Comparison of ENCODE assay signal across 20 cellular contexts in genomic region chr19:16889883-16890460, GRCh38. TPM values are rescaled to one million over a fixed set of nuclear protein-coding genes. Genes with fewer than 3 reads are reported as not detected.
A peak's percentile ranks its signal among the peaks of the same experiment; 100 is the strongest.
DNase-seq lines count a peak whose midpoint lies in the region; ATAC-seq, FAIRE-seq and TF ChIP-seq lines count a peak whose summit lies in the region.
"Had no signal": no experiment of that assay in that cellular context is flagged by ENCODE, and none has a peak within 500 bp of the region (broad histone marks: within the 10 kb centered on the region; RNA-seq: fewer than 3 reads in every experiment).

No MANE protein-coding gene starts in this region.

- H3K36me3 Mint-ChIP-seq in neural progenitor cell (no peaks in the 10 kb centered on the region), glutamatergic neuron (ENCODE audit: unreplicated experiment) (no peaks in the 10 kb centered on the region)
- no peaks in the 10 kb centered on the region for H3K36me3 Mint-ChIP-seq in activated T-helper 17 cell treated with anti-CD3 and anti-CD28 coated beads, Interleukin-2, amount 50 U/mL, for 72 hours (ENCODE audit: low read depth)
- H3K36me3 Mint-ChIP-seq: CD8-positive, alpha-beta T cell had no signal

- H3K27me3 Mint-ChIP-seq in neural progenitor cell (ENCODE audit: insufficient read depth, low read depth) (peaks cover 5% of the 10 kb centered on the region), glutamatergic neuron (ENCODE audit: unreplicated experiment) (peaks cover 9% of the 10 kb centered on the region)
- H3K27me3 Mint-ChIP-seq in activated T-helper 17 cell treated with anti-CD3 and anti-CD28 coated beads, Interleukin-2, amount 50 U/mL, for 72 hours: no peaks in the 10 kb centered on the region

- DNase-seq in K562 (ENCODE audit: extremely low read depth in 1 of 4, low spot score in 3 of 4) (peak; percentile 58 to 68 (median 62)), neural progenitor cell (ENCODE audit: low spot score) (no peak), SIG-M5 (lab: John Stamatoyannopoulos, UW) (no peak), kidney glomerular epithelial cell (lab: John Stamatoyannopoulos, UW) (no peak), glutamatergic neuron (no peak)
- DNase-seq: activated CD4-positive, alpha-beta T cell treated with anti-CD3 and anti-CD28 coated beads, Interleukin-2, amount 10 ng/mL, durations not matched to agents 7 days and 5 days; activated gamma-delta T cell treated with Interleukin-2 at 50 U/mL for 16 hours; amniotic stem cell; CD8-positive, alpha-beta T cell; central memory CD4-positive, alpha-beta T cell; effector memory CD8-positive, alpha-beta T cell; Karpas-422; NCI-H1417; NCI-H82; stimulated activated naive CD8-positive, alpha-beta T cell treated with anti-CD3 and anti-CD28 coated beads, Interleukin-15, amount 100 ng/mL, for 72 hours had no signal

- in situ Hi-C loops in K562 (cut with MboI): no loop called here

- CTCF ChIA-PET in K562 (lab: Yijun Ruan, JAX; ENCODE audit: low intra/inter-chr PET ratio): no interaction called here

- H3K27ac ChIP-seq in BLaER1 treated with 17β-estradiol and CSF1 and Interleukin-3, amounts not matched to agents 10 nM and 100 nM: peak overlapping the region in 10 of 11 experiments; percentile 59 to 96 (median 90); a peak in 19 of 22 replicates
- H3K27ac ChIP-seq in HUES6 (ENCODE audit: low read depth, low read length) (no peak overlapping the region), K562 (ENCODE audit: extremely low read depth, low read depth, low read length) (peak overlapping the region; percentile 100), neural progenitor cell (no peak overlapping the region)

- WGBS in K562 (ENCODE audit: insufficient coverage, low coverage, missing lambda C conversion rate): 1% methylated on average over 48 of the region's 48 CpGs

- TF ChIP-seq POLR2A in K562 (conservative IDR thresholded peaks at IDR 0.05): no peak

- peaks cover 83 to 99% (median 97%) of the 10 kb centered on the region in 10 experiments for H3K4me1 ChIP-seq in BLaER1 treated with 17β-estradiol and CSF1 and Interleukin-3, amounts not matched to agents 10 nM and 100 nM
- H3K4me1 ChIP-seq in HUES6 (ENCODE audit: control insufficient read depth, insufficient read depth, low read length) (peaks cover 3% of the 10 kb centered on the region; the same call in 1 of the 2 replicates), K562 (replicated peaks in 1 of 2; ENCODE audit: control insufficient read depth in 2 of 2, insufficient read depth in 2 of 2, low read length in 2 of 2) (peaks cover 53 to 85% of the 10 kb centered on the region in 2 experiments), neural progenitor cell (no peaks in the 10 kb centered on the region)

- H2AFZ ChIP-seq in K562 (ENCODE audit: low read depth, low read length) (peak overlapping the region; percentile 30), neural progenitor cell (replicated peaks) (no peak overlapping the region)

- peaks cover 3% of the 10 kb centered on the region for H3K9me3 Mint-ChIP-seq in neural progenitor cell
- H3K9me3 Mint-ChIP-seq in activated T-helper 17 cell treated with anti-CD3 and anti-CD28 coated beads, Interleukin-2, amount 50 U/mL, for 72 hours: no peaks in the 10 kb centered on the region
- H3K9me3 Mint-ChIP-seq in glutamatergic neuron (ENCODE audit: unreplicated experiment): peaks cover 3% of the 10 kb centered on the region
- H3K9me3 Mint-ChIP-seq: activated CD4-positive, alpha-beta T cell treated with anti-CD3 and anti-CD28 coated beads, Interleukin-2, amount 10 ng/mL, durations not matched to agents 7 days and 5 days; CD8-positive, alpha-beta T cell; effector memory CD8-positive, alpha-beta T cell; stimulated activated naive CD8-positive, alpha-beta T cell treated with anti-CD3 and anti-CD28 coated beads, Interleukin-15, amount 100 ng/mL, for 72 hours had no signal

- POLR2A ChIA-PET in K562 (lab: Yijun Ruan, JAX): no interaction called here

- BruUV-seq in K562 (replicated peaks; lab: Mats Ljungman, UMichigan): TSS peak; percentile 89

- H3F3A ChIP-seq in neural progenitor cell (ENCODE audit: low read depth): no peaks in the 10 kb centered on the region

- intact Hi-C loops in K562 (cut with micrococcal nuclease): no loop called here

- H3K36me3 ChIP-seq in BLaER1 treated with 17β-estradiol and CSF1 and Interleukin-3, amounts not matched to agents 10 nM and 100 nM: peaks cover 0 to 9% (median 0%) of the 10 kb centered on the region in 11 experiments; a peak in 2 of 22 replicates
- H3K36me3 ChIP-seq in HUES6 (ENCODE audit: control insufficient read depth, insufficient read depth, low read length) (no peaks in the 10 kb centered on the region), K562 (ENCODE audit: control insufficient read depth, insufficient read depth, low read length) (peaks cover 26% of the 10 kb centered on the region; the same call in 2 of the 3 replicates), neural progenitor cell (no peaks in the 10 kb centered on the region)
- H3K36me3 ChIP-seq: heart left ventricle had no signal

- peak overlapping the region; percentile 36 to 72 (median 66); a peak in 17 of 20 replicates for H3K4me3 ChIP-seq in BLaER1 treated with 17β-estradiol and CSF1 and Interleukin-3, amounts not matched to agents 10 nM and 100 nM
- H3K4me3 ChIP-seq in HUES6 (ENCODE audit: low read depth, low read length) (no peak overlapping the region), K562 (peak overlapping the region; percentile 55), neural progenitor cell (no peak overlapping the region)

- peak; percentile 61 for ATAC-seq in K562
- ATAC-seq in activated T-helper 17 cell treated with anti-CD3 and anti-CD28 coated beads, Interleukin-2, amount 50 U/mL, for 72 hours (replicated peaks): no peak
- ATAC-seq: CD8-positive, alpha-beta T cell; effector memory CD8-positive, alpha-beta T cell had no signal

- no peaks in the 10 kb centered on the region for H3K9me1 ChIP-seq in K562 (ENCODE audit: control insufficient read depth, insufficient read depth, low read length)

- no peak; the same call in 1 of the 2 replicates for TF ChIP-seq EP300 in K562 (IDR thresholded peaks at IDR 0.05; ENCODE audit: low read length)

- peak overlapping the region; percentile 95 to 100 (median 99) for H3K4me2 ChIP-seq in BLaER1 treated with 17β-estradiol and CSF1 and Interleukin-3, amounts not matched to agents 10 nM and 100 nM
- H3K4me2 ChIP-seq in K562 (ENCODE audit: insufficient read depth, low read length): peak overlapping the region; percentile 97
- H3K4me2 ChIP-seq in neural progenitor cell: no peak overlapping the region

- peak; percentile 46 to 85 (median 55); a peak in 5 of 6 replicates for TF ChIP-seq CTCF in K562 (IDR thresholded peaks at IDR 0.05 in 2 of 3, conservative IDR thresholded peaks at IDR 0.05 in 1 of 3; ENCODE audit: insufficient read depth in 2 of 3, low read depth in 1 of 3, low read length in 3 of 3)
- no peak for TF ChIP-seq CTCF in neural progenitor cell (IDR thresholded peaks at IDR 0.05)
- TF ChIP-seq CTCF in glutamatergic neuron (IDR thresholded peaks at IDR 0.05; ENCODE audit: partially characterized antibody, unreplicated experiment): no peak

- H3K27ac Mint-ChIP-seq in neural progenitor cell (no peak overlapping the region), glutamatergic neuron (ENCODE audit: unreplicated experiment) (no peak overlapping the region)
- no peak overlapping the region for H3K27ac Mint-ChIP-seq in activated T-helper 17 cell treated with anti-CD3 and anti-CD28 coated beads, Interleukin-2, amount 50 U/mL, for 72 hours
- H3K27ac Mint-ChIP-seq: CD8-positive, alpha-beta T cell; effector memory CD8-positive, alpha-beta T cell; stimulated activated naive CD8-positive, alpha-beta T cell treated with anti-CD3 and anti-CD28 coated beads, Interleukin-15, amount 100 ng/mL, for 72 hours had no signal

- no peaks in the 10 kb centered on the region for H3K9me3 ChIP-seq in BLaER1 treated with 17β-estradiol and CSF1 and Interleukin-3, amounts not matched to agents 10 nM and 100 nM (replicated peaks in 1 of 11)
- no peaks in the 10 kb centered on the region for H3K9me3 ChIP-seq in HUES6 (ENCODE audit: control insufficient read depth, insufficient read depth, low read depth, low read length)
- no peaks in the 10 kb centered on the region for H3K9me3 ChIP-seq in K562 (replicated peaks; ENCODE audit: control insufficient read depth, insufficient read depth, low read depth, low read length)
- H3K9me3 ChIP-seq in neural progenitor cell (ENCODE audit: low read depth): no peaks in the 10 kb centered on the region
- H3K9me3 ChIP-seq: heart left ventricle had no signal

- H3K4me1 Mint-ChIP-seq in neural progenitor cell: peaks cover 8% of the 10 kb centered on the region
- H3K4me1 Mint-ChIP-seq in activated T-helper 17 cell treated with anti-CD3 and anti-CD28 coated beads, Interleukin-2, amount 50 U/mL, for 72 hours: no peaks in the 10 kb centered on the region
- peaks cover 23% of the 10 kb centered on the region for H3K4me1 Mint-ChIP-seq in glutamatergic neuron (ENCODE audit: low read depth, unreplicated experiment)

- H3K27me3 ChIP-seq in BLaER1 treated with 17β-estradiol and CSF1 and Interleukin-3, amounts not matched to agents 10 nM and 100 nM: no peaks in the 10 kb centered on the region
- H3K27me3 ChIP-seq in HUES6 (ENCODE audit: control insufficient read depth, insufficient read depth, low read length) (no peaks in the 10 kb centered on the region), K562 (ENCODE audit: control insufficient read depth in 2 of 2, insufficient read depth in 2 of 2, low read length in 2 of 2) (no peaks in the 10 kb centered on the region), neural progenitor cell (no peaks in the 10 kb centered on the region)

- H3K4me3 Mint-ChIP-seq in neural progenitor cell (peak overlapping the region; percentile 33), glutamatergic neuron (ENCODE audit: unreplicated experiment) (no peak overlapping the region)
- H3K4me3 Mint-ChIP-seq in activated T-helper 17 cell treated with anti-CD3 and anti-CD28 coated beads, Interleukin-2, amount 50 U/mL, for 72 hours: no peak overlapping the region
- H3K4me3 Mint-ChIP-seq: activated CD4-positive, alpha-beta T cell treated with anti-CD3 and anti-CD28 coated beads, Interleukin-2, amount 10 ng/mL, durations not matched to agents 7 days and 5 days; CD8-positive, alpha-beta T cell; effector memory CD8-positive, alpha-beta T cell had no signal

- peaks cover 0 to 4% (median 0%) of the 10 kb centered on the region in 11 experiments; a peak in 1 of 22 replicates for H4K20me1 ChIP-seq in BLaER1 treated with 17β-estradiol and CSF1 and Interleukin-3, amounts not matched to agents 10 nM and 100 nM
- H4K20me1 ChIP-seq in K562 (replicated peaks; ENCODE audit: control insufficient read depth, insufficient read depth, low read length): no peaks in the 10 kb centered on the region
- H4K20me1 ChIP-seq in neural progenitor cell (ENCODE audit: low read depth): no peaks in the 10 kb centered on the region

- FAIRE-seq in K562 (lab: Jason Lieb, UNC): no peak

- TF ChIP-seq RAD21 in K562 (CRISPR knock-in tag; conservative IDR thresholded peaks at IDR 0.05 in 1 of 2, IDR thresholded peaks at IDR 0.05 in 1 of 2): peak; percentile 9 to 28; a peak in 2 of 4 replicates

- H3K79me2 ChIP-seq in K562 (ENCODE audit: control insufficient read depth, insufficient read depth, low read length) (peaks cover 47% of the 10 kb centered on the region), neural progenitor cell (ENCODE audit: low read depth) (no peaks in the 10 kb centered on the region)

- H3K9ac ChIP-seq in BLaER1 treated with 17β-estradiol and CSF1 and Interleukin-3, amounts not matched to agents 10 nM and 100 nM: peak overlapping the region; percentile 56 to 91 (median 83); a peak in 19 of 22 replicates
- peak overlapping the region; percentile 29 for H3K9ac ChIP-seq in HUES6 (ENCODE audit: low read length)
- H3K9ac ChIP-seq in K562 (ENCODE audit: insufficient read depth in 1 of 2, low read depth in 2 of 2, low read length in 2 of 2): peak overlapping the region; percentile 97 to 98
- H3K9ac ChIP-seq in neural progenitor cell: no peak overlapping the region

RNA-seq across cellular contexts. Expression of gene F2RL3, which starts 1.2 kb away (rescaled TPM):
- 16.8 and 60.7 TPM in 2 replicates for total RNA-seq in K562 (2011; cell fraction: chromatin; rRNA removed; ENCODE audit: low replicate concordance)
- 53.0 and 74.2 TPM in 2 replicates for total RNA-seq in K562 (2011; cell fraction: nucleolus; rRNA removed)
- total RNA-seq in K562 (2011; cell fraction: nucleoplasm; rRNA removed): 25.8 and 31.3 TPM in 2 replicates
- total RNA-seq in K562 (2014; rRNA removed) (23.4 and 29.5 TPM in 2 replicates), K562 (2014; rRNA removed; fragmentation: Illumina TruSeq; extraction: Trizol) (10.7 and 11.0 TPM in 2 replicates), K562 (2015; rRNA removed; fragmentation: Illumina TruSeq; extraction: Trizol) (11.9 and 12.1 TPM in 2 replicates), K562 (2021) (27.6 and 29.0 TPM in 2 replicates), neural progenitor cell (ENCODE audit: low replicate concordance) (0.03 TPM in 1 of 2 replicates, not detected in the other), glutamatergic neuron (ENCODE audit: unreplicated experiment) (not detected)
- polyA plus RNA-seq in K562 (2011; rRNA removed) (7.2 and 9.9 TPM in 2 replicates), K562 (2014; fragmentation: Illumina TruSeq; extraction: Trizol) (12.3 and 13.4 TPM in 2 replicates), K562 (2014; fragmentation: Nextera tagmentation; extraction: Ambion mirVana) (1 to 10 TPM; 1.4 to 5.0 TPM), K562 (2014; rRNA removed) (20.9 and 22.0 TPM in 2 replicates)
- polyA plus RNA-seq in K562 (2011; cell fraction: cytosol; rRNA removed): 10.5 and 59.1 TPM in 2 replicates
- 4.8 and 12.6 TPM in 2 replicates for polyA plus RNA-seq in K562 (2011; cell fraction: nucleus; rRNA removed)
- 15.6 and 20.7 TPM in 2 replicates for polyA plus RNA-seq in K562 (2012)
- polyA minus RNA-seq in K562 (2011; rRNA and poly(A)+ RNA removed): 3.2 and 7.2 TPM in 2 replicates
- 8.0 and 13.6 TPM in 2 replicates for polyA minus RNA-seq in K562 (2011; cell fraction: cytosol; rRNA and poly(A)+ RNA removed)
- 12.3 and 14.5 TPM in 2 replicates for polyA minus RNA-seq in K562 (2011; cell fraction: nucleus; rRNA and poly(A)+ RNA removed)
- not detected for total RNA-seq in activated T-helper 17 cell treated with anti-CD3 and anti-CD28 coated beads, Interleukin-2, amount 50 U/mL, for 72 hours
- total RNA-seq: CD8-positive, alpha-beta T cell; renal cortical epithelial cell had no signal

Comparison
In these comparisons a context has a peak if more than half of its experiments do, and no peak if none do; other contexts are left out.
1. H3K27ac ChIP-seq: peak in BLaER1 treated with 17β-estradiol and CSF1 and Interleukin-3, amounts not matched to agents 10 nM and 100 nM (10 of 11) and K562 (single experiment); none in HUES6 (single experiment) and neural progenitor cell (single experiment).
2. H3K4me3 ChIP-seq: peak in BLaER1 treated with 17β-estradiol and CSF1 and Interleukin-3, amounts not matched to agents 10 nM and 100 nM (10 of 10) and K562 (single experiment); none in HUES6 (single experiment) and neural progenitor cell (single experiment).
3. DNase-seq: peak in K562 (4 of 4); none in neural progenitor cell (single experiment), SIG-M5 (single experiment), kidney glomerular epithelial cell (single experiment) and glutamatergic neuron (single experiment).
4. CTCF ChIP-seq: peak in K562 (3 of 3); none in neural progenitor cell (single experiment) and glutamatergic neuron (single experiment).
5. RNA of gene F2RL3, which starts 1.2 kb away (total RNA-seq): 10.7 to 74.2 TPM in K562; not detected in activated T-helper 17 cell treated with anti-CD3 and anti-CD28 coated beads, Interleukin-2, amount 50 U/mL, for 72 hours, 0.03 TPM in neural progenitor cell and not detected in glutamatergic neuron (single experiment); every median in the first group is over 10 times any median in the second.